In the genomic region with DNA sequence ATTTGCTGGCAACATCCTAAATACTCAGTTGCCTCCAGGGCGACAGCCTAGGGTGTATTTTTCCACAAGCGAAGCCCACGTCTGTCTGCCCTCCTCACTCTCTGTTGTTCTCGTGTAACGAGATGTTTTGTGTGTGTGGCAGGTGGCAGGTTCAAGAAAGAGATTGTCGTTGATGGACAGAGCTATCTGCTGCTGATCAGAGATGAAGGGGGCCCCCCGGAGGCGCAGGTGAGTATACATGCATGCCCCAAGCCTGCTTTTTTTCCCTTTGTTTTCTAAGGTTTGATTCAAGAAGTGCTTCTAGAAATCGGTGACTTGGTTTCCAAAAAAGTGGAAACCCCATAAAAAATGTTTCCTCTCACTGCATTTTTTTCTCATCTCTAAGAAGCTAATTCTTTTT, we compare ENCODE assay signal across 10 cellular contexts.
A peak's percentile ranks its signal among the peaks of the same experiment; 100 is the strongest.
DNase-seq lines count a peak whose midpoint lies in the region; ATAC-seq and TF ChIP-seq lines count a peak whose summit lies in the region.
"Had no signal": no experiment of that assay in that cellular context is flagged by ENCODE, and none has a peak within 500 bp of the region (broad histone marks: within the 10 kb centered on the region; RNA-seq: fewer than 3 reads in every experiment).

No MANE protein-coding gene starts in this region.

- DNase-seq in activated naive CD4-positive, alpha-beta T cell treated with anti-CD3 and anti-CD28 coated beads for 36 hours, result peak; percentile 7
- no peak for DNase-seq in activated naive CD4-positive, alpha-beta T cell treated with Interleukin-2 at 50 U/mL for 16 hours
- DNase-seq in NCI-H69 (lab: John Stamatoyannopoulos, UW), result peak; percentile 65
- DNase-seq in epithelial cell of esophagus (ENCODE audit: low read depth), result peak; percentile 34
- DNase-seq in type B pancreatic cell (ENCODE audit: extremely low spot score, unreplicated experiment), result no peak
- DNase-seq in esophagus squamous epithelium (lab: John Stamatoyannopoulos, UW), result no peak
- DNase-seq in activated naive CD8-positive, alpha-beta T cell treated with anti-CD3 and anti-CD28 coated beads, Interleukin-2, amount 50 U/mL, for 24 hours, result no peak
- no peak for DNase-seq in CD4-positive, alpha-beta T cell
- DNase-seq: stimulated activated CD4-positive, alpha-beta T cell treated with anti-CD3 and anti-CD28 coated beads, Interleukin-4, amount 100 ng/mL, for 4 hours had no signal

- CTCF ChIA-PET in activated naive CD4-positive, alpha-beta T cell treated with anti-CD3 and anti-CD28 coated beads for 36 hours (lab: Charles Lee), result interaction anchor here (1.5 kb wide), 1 partner anchor 22 kb away, joined by 3 read pairs; no protein-coding TSS in a partner anchor
- CTCF ChIA-PET in CD4-positive, alpha-beta T cell (lab: Charles Lee), result no interaction called here

- no peaks in the 10 kb centered on the region for H3K9me3 Mint-ChIP-seq in activated naive CD4-positive, alpha-beta T cell treated with anti-CD3 and anti-CD28 coated beads for 36 hours
- H3K9me3 Mint-ChIP-seq in type B pancreatic cell, result no peaks in the 10 kb centered on the region
- no peaks in the 10 kb centered on the region for H3K9me3 Mint-ChIP-seq in activated naive CD8-positive, alpha-beta T cell treated with anti-CD3 and anti-CD28 coated beads, Interleukin-2, amount 50 U/mL, for 24 hours
- no peaks in the 10 kb centered on the region for H3K9me3 Mint-ChIP-seq in CD4-positive, alpha-beta T cell

- H3K4me3 Mint-ChIP-seq in activated naive CD4-positive, alpha-beta T cell treated with anti-CD3 and anti-CD28 coated beads for 36 hours, result no peak overlapping the region
- no peak overlapping the region for H3K4me3 Mint-ChIP-seq in type B pancreatic cell
- no peak overlapping the region for H3K4me3 Mint-ChIP-seq in activated naive CD8-positive, alpha-beta T cell treated with anti-CD3 and anti-CD28 coated beads, Interleukin-2, amount 50 U/mL, for 24 hours
- H3K4me3 Mint-ChIP-seq in CD4-positive, alpha-beta T cell, result no peak overlapping the region
- H3K4me3 Mint-ChIP-seq: activated naive CD8-positive, alpha-beta T cell had no signal

- TF ChIP-seq POLR2A in esophagus squamous epithelium (IDR thresholded peaks at IDR 0.05), result no peak

- WGBS in esophagus squamous epithelium, 2 donors, result 62 to 75% methylated on average over 9 of the region's 9 CpGs

- peaks cover 0 to 27% (median 0%) of the 10 kb centered on the region in 3 donors for H3K36me3 ChIP-seq in esophagus squamous epithelium

- peaks cover 0 to under 1% (median 0%) of the 10 kb centered on the region in 3 donors for H3K4me1 ChIP-seq in esophagus squamous epithelium

- H3K27ac Mint-ChIP-seq in activated naive CD4-positive, alpha-beta T cell treated with anti-CD3 and anti-CD28 coated beads for 36 hours, result no peak overlapping the region
- H3K27ac Mint-ChIP-seq in type B pancreatic cell, result no peak overlapping the region
- H3K27ac Mint-ChIP-seq in activated naive CD8-positive, alpha-beta T cell treated with anti-CD3 and anti-CD28 coated beads, Interleukin-2, amount 50 U/mL, for 24 hours, result no peak overlapping the region
- no peak overlapping the region for H3K27ac Mint-ChIP-seq in CD4-positive, alpha-beta T cell
- H3K27ac Mint-ChIP-seq: activated naive CD8-positive, alpha-beta T cell had no signal

- no peaks in the 10 kb centered on the region for H3K9me3 ChIP-seq in esophagus squamous epithelium
- H3K9me3 ChIP-seq in CD4-positive, alpha-beta T cell (ENCODE audit: control insufficient read depth, low read length), result no peaks in the 10 kb centered on the region

- no peaks in the 10 kb centered on the region for H3K36me3 Mint-ChIP-seq in activated naive CD4-positive, alpha-beta T cell treated with anti-CD3 and anti-CD28 coated beads for 36 hours (ENCODE audit: low read depth)
- H3K36me3 Mint-ChIP-seq in type B pancreatic cell, result peaks cover 20% of the 10 kb centered on the region
- no peaks in the 10 kb centered on the region for H3K36me3 Mint-ChIP-seq in activated naive CD8-positive, alpha-beta T cell treated with anti-CD3 and anti-CD28 coated beads, Interleukin-2, amount 50 U/mL, for 24 hours (ENCODE audit: low read depth)
- no peaks in the 10 kb centered on the region for H3K36me3 Mint-ChIP-seq in CD4-positive, alpha-beta T cell (ENCODE audit: low read depth)
- H3K36me3 Mint-ChIP-seq: activated naive CD8-positive, alpha-beta T cell had no signal

- no peaks in the 10 kb centered on the region for H3K4me1 Mint-ChIP-seq in activated naive CD4-positive, alpha-beta T cell treated with anti-CD3 and anti-CD28 coated beads for 36 hours (ENCODE audit: low read depth)
- peaks cover 3% of the 10 kb centered on the region for H3K4me1 Mint-ChIP-seq in type B pancreatic cell (ENCODE audit: unreplicated experiment)
- no peaks in the 10 kb centered on the region for H3K4me1 Mint-ChIP-seq in activated naive CD8-positive, alpha-beta T cell treated with anti-CD3 and anti-CD28 coated beads, Interleukin-2, amount 50 U/mL, for 24 hours
- no peaks in the 10 kb centered on the region for H3K4me1 Mint-ChIP-seq in CD4-positive, alpha-beta T cell (ENCODE audit: low read depth)

- TF ChIP-seq CTCF in epithelial cell of esophagus (IDR thresholded peaks at IDR 0.05; ENCODE audit: insufficient read depth, low read depth, low read length, missing control alignments) (peak; percentile 32), type B pancreatic cell (conservative IDR thresholded peaks at IDR 0.05) (peak; percentile 44), esophagus squamous epithelium (IDR thresholded peaks at IDR 0.05) (peak in 2 of 6 experiments; percentile 4 to 31)
- no peak for TF ChIP-seq CTCF in CD4-positive, alpha-beta T cell (IDR thresholded peaks at IDR 0.05)

- peaks cover 6% of the 10 kb centered on the region for H3K27me3 Mint-ChIP-seq in activated naive CD4-positive, alpha-beta T cell treated with anti-CD3 and anti-CD28 coated beads for 36 hours (ENCODE audit: low read depth)
- no peaks in the 10 kb centered on the region for H3K27me3 Mint-ChIP-seq in type B pancreatic cell
- H3K27me3 Mint-ChIP-seq in activated naive CD8-positive, alpha-beta T cell treated with anti-CD3 and anti-CD28 coated beads, Interleukin-2, amount 50 U/mL, for 24 hours, result peaks cover 1% of the 10 kb centered on the region
- peaks cover 8% of the 10 kb centered on the region for H3K27me3 Mint-ChIP-seq in CD4-positive, alpha-beta T cell
- H3K27me3 Mint-ChIP-seq: activated naive CD8-positive, alpha-beta T cell had no signal

- intact Hi-C loops in activated naive CD4-positive, alpha-beta T cell treated with anti-CD3 and anti-CD28 coated beads for 36 hours (cut with micrococcal nuclease), result no loop called here
- intact Hi-C loops in esophagus squamous epithelium (cut with DNase I), result loop anchor here (10.0 kb wide), 1 partner anchor 606 kb away; no protein-coding TSS in a partner anchor
- intact Hi-C loops in CD4-positive, alpha-beta T cell (cut with DNase I, micrococcal nuclease), result loop anchor here in 1 of 2 experiments (10.0 kb wide), 1 partner anchor 146 kb away; no protein-coding TSS in a partner anchor

- H3K27ac ChIP-seq in esophagus squamous epithelium, result no peak overlapping the region
- H3K27ac ChIP-seq in CD4-positive, alpha-beta T cell (ENCODE audit: low read depth, low read length), result no peak overlapping the region

- H3K4me3 ChIP-seq in epithelial cell of esophagus (ENCODE audit: low read length) (no peak overlapping the region), esophagus squamous epithelium (no peak overlapping the region)

- no peak for ATAC-seq in activated naive CD8-positive, alpha-beta T cell treated with anti-CD3 and anti-CD28 coated beads, Interleukin-2, amount 50 U/mL, for 24 hours
- no peak for ATAC-seq in CD4-positive, alpha-beta T cell (ENCODE audit: poor library complexity)

- H3K27me3 ChIP-seq in esophagus squamous epithelium, result no peaks in the 10 kb centered on the region
- H3K27me3 ChIP-seq in CD4-positive, alpha-beta T cell (ENCODE audit: control insufficient read depth, insufficient read depth, low read length), result no peaks in the 10 kb centered on the region

- POLR2A ChIA-PET in CD4-positive, alpha-beta T cell (lab: Charles Lee), result no interaction called here

Comparison
In these comparisons a context has a peak if more than half of its experiments do, and no peak if none do; other contexts are left out.
1. DNase-seq: peak in activated naive CD4-positive, alpha-beta T cell treated with anti-CD3 and anti-CD28 coated beads for 36 hours (single experiment), NCI-H69 (single experiment) and epithelial cell of esophagus (single experiment); none in activated naive CD4-positive, alpha-beta T cell treated with Interleukin-2 at 50 U/mL for 16 hours (single experiment), type B pancreatic cell (single experiment), esophagus squamous epithelium (single experiment), activated naive CD8-positive, alpha-beta T cell treated with anti-CD3 and anti-CD28 coated beads, Interleukin-2, amount 50 U/mL, for 24 hours (single experiment) and CD4-positive, alpha-beta T cell (0 of 10).